11 cellular contexts compared by ENCODE assay signal in genomic region chr17:79005063-79005861, GRCh38. TPM values are rescaled to one million over a fixed set of nuclear protein-coding genes. Genes with fewer than 3 reads are reported as not detected.
DNase-seq lines count a peak whose midpoint lies in the region; ATAC-seq, FAIRE-seq and TF ChIP-seq lines count a peak whose summit lies in the region.
"Had no signal": no experiment of that assay in that cellular context is flagged by ENCODE, and none has a peak within 500 bp of the region (broad histone marks: within the 10 kb centered on the region; RNA-seq: fewer than 3 reads in every experiment).

No MANE protein-coding gene starts in this region.

- FAIRE-seq in keratinocyte (lab: Jason Lieb, UNC), result peak; percentile 87

- H3K4me1 Mint-ChIP-seq in activated naive CD8-positive, alpha-beta T cell treated with anti-CD3 and anti-CD28 coated beads, Interleukin-2, amount 10 ng/mL, durations not matched to agents 7 days and 5 days, result peaks cover 36% of the 10 kb centered on the region
- peaks cover 31% of the 10 kb centered on the region for H3K4me1 Mint-ChIP-seq in activated naive CD8-positive, alpha-beta T cell treated with anti-CD3 and anti-CD28 coated beads for 36 hours

- peak overlapping the region; percentile 48 for H3K27ac Mint-ChIP-seq in activated naive CD8-positive, alpha-beta T cell treated with anti-CD3 and anti-CD28 coated beads, Interleukin-2, amount 10 ng/mL, durations not matched to agents 7 days and 5 days
- H3K27ac Mint-ChIP-seq in activated naive CD8-positive, alpha-beta T cell treated with anti-CD3 and anti-CD28 coated beads for 36 hours, result no peak overlapping the region

- no peak for ATAC-seq in activated naive CD8-positive, alpha-beta T cell treated with anti-CD3 and anti-CD28 coated beads, Interleukin-2, amount 10 ng/mL, durations not matched to agents 7 days and 5 days (ENCODE audit: low read depth)
- no peak for ATAC-seq in HG02759 (IDR thresholded peaks at IDR 0.05; ENCODE audit: unreplicated experiment)
- ATAC-seq: activated CD4-positive, CD25-positive, alpha-beta regulatory T cell treated with anti-CD3 and anti-CD28 coated beads, Interleukin-2, amount 50 U/mL, for 24 hours had no signal

- H3K4me1 ChIP-seq in keratinocyte (ENCODE audit: control insufficient read depth, extremely low read depth, insufficient read depth, low read length), result peaks cover 36% of the 10 kb centered on the region

- H3K9me3 Mint-ChIP-seq in activated naive CD8-positive, alpha-beta T cell treated with anti-CD3 and anti-CD28 coated beads, Interleukin-2, amount 10 ng/mL, durations not matched to agents 7 days and 5 days, result no peaks in the 10 kb centered on the region
- H3K9me3 Mint-ChIP-seq in activated naive CD8-positive, alpha-beta T cell treated with anti-CD3 and anti-CD28 coated beads for 36 hours, result no peaks in the 10 kb centered on the region
- H3K9me3 Mint-ChIP-seq: dendritic cell treated with granulocyte-macrophage colony-stimulating factor and Interleukin-4, amounts not matched to agents 40 ng/mL and 50 ng/mL, for 4 days had no signal

- H3K79me2 ChIP-seq in keratinocyte (ENCODE audit: control insufficient read depth, insufficient read depth, low read length), result peaks cover 84% of the 10 kb centered on the region

- H2AFZ ChIP-seq in keratinocyte (ENCODE audit: control insufficient read depth, low read length), result no peak overlapping the region

- H3K9ac ChIP-seq in keratinocyte (ENCODE audit: control insufficient read depth, extremely low read depth, insufficient read depth, low read length), result peak overlapping the region; percentile 24

- no peak overlapping the region for H3K4me3 ChIP-seq in keratinocyte (ENCODE audit: control insufficient read depth in 2 of 3, extremely low read depth in 1 of 3, insufficient read depth in 2 of 3, low read depth in 1 of 3, low read length in 3 of 3)

- dilution Hi-C loops in keratinocyte (cut with MboI; ENCODE audit: extremely low pct_ligation_motif_present, low sequenced_read_pairs), result no loop called here

- no peaks in the 10 kb centered on the region for H3K27me3 Mint-ChIP-seq in activated naive CD8-positive, alpha-beta T cell treated with anti-CD3 and anti-CD28 coated beads, Interleukin-2, amount 10 ng/mL, durations not matched to agents 7 days and 5 days
- no peaks in the 10 kb centered on the region for H3K27me3 Mint-ChIP-seq in activated naive CD8-positive, alpha-beta T cell treated with anti-CD3 and anti-CD28 coated beads for 36 hours
- H3K27me3 Mint-ChIP-seq: dendritic cell treated with granulocyte-macrophage colony-stimulating factor and Interleukin-4, amounts not matched to agents 40 ng/mL and 50 ng/mL, for 4 days had no signal

- no peaks in the 10 kb centered on the region for H3K9me3 ChIP-seq in keratinocyte (ENCODE audit: control insufficient read depth, low read depth, low read length)

- peak overlapping the region; percentile 19 for H3K4me3 Mint-ChIP-seq in activated naive CD8-positive, alpha-beta T cell treated with anti-CD3 and anti-CD28 coated beads, Interleukin-2, amount 10 ng/mL, durations not matched to agents 7 days and 5 days
- no peak overlapping the region for H3K4me3 Mint-ChIP-seq in activated naive CD8-positive, alpha-beta T cell treated with anti-CD3 and anti-CD28 coated beads for 36 hours
- H3K4me3 Mint-ChIP-seq: dendritic cell treated with granulocyte-macrophage colony-stimulating factor and Interleukin-4, amounts not matched to agents 40 ng/mL and 50 ng/mL, for 4 days had no signal

- TF ChIP-seq CTCF in RWPE1 (conservative IDR thresholded peaks at IDR 0.05; ENCODE audit: low read depth) (no peak), keratinocyte (optimal IDR thresholded peaks at IDR 0.05 in 1 of 3, IDR thresholded peaks at IDR 0.05 in 1 of 3, conservative IDR thresholded peaks at IDR 0.05 in 1 of 3; ENCODE audit: extremely low read depth in 1 of 3, insufficient read depth in 2 of 3, low read length in 3 of 3) (no peak)

- peaks cover 2% of the 10 kb centered on the region for H3K9me1 ChIP-seq in keratinocyte (ENCODE audit: control insufficient read depth, extremely low read depth, insufficient read depth, low read length)

- peaks cover 12% of the 10 kb centered on the region for H3K36me3 Mint-ChIP-seq in activated naive CD8-positive, alpha-beta T cell treated with anti-CD3 and anti-CD28 coated beads, Interleukin-2, amount 10 ng/mL, durations not matched to agents 7 days and 5 days
- peaks cover 11% of the 10 kb centered on the region for H3K36me3 Mint-ChIP-seq in activated naive CD8-positive, alpha-beta T cell treated with anti-CD3 and anti-CD28 coated beads for 36 hours

- CTCF ChIA-PET in RWPE1 (lab: Yijun Ruan, JAX), result no interaction called here

- peak overlapping the region; percentile 64 for H3K27ac ChIP-seq in RWPE1
- peak overlapping the region; percentile 27 for H3K27ac ChIP-seq in keratinocyte (ENCODE audit: control insufficient read depth, insufficient read depth, low read length)

- H3K27me3 ChIP-seq in keratinocyte (ENCODE audit: control insufficient read depth, extremely low read depth, insufficient read depth, low read length), result no peaks in the 10 kb centered on the region

- POLR2A ChIA-PET in activated naive CD8-positive, alpha-beta T cell treated with anti-CD3 and anti-CD28 coated beads, Interleukin-2, amount 10 ng/mL, durations not matched to agents 7 days and 5 days (lab: Charles Lee), result interaction anchor here (0.7 kb wide), 1 partner anchor 590 kb away, joined by 3 read pairs; no protein-coding TSS in a partner anchor
- POLR2A ChIA-PET in RWPE1 (lab: Yijun Ruan, JAX; ENCODE audit: low non-redundant PET), result no interaction called here

- peak overlapping the region; percentile 59 for H3K4me2 ChIP-seq in keratinocyte (ENCODE audit: control insufficient read depth, extremely low read depth, insufficient read depth, low read depth, low read length)

- H3K36me3 ChIP-seq in keratinocyte (ENCODE audit: control insufficient read depth in 2 of 2, extremely low read depth in 1 of 2, insufficient read depth in 2 of 2, low read length in 2 of 2), result peaks cover 16 to 27% of the 10 kb centered on the region in 2 experiments

- peaks cover 5% of the 10 kb centered on the region for H4K20me1 ChIP-seq in keratinocyte (ENCODE audit: control insufficient read depth, extremely low read depth, insufficient read depth, low read length)

- DNase-seq in activated naive CD8-positive, alpha-beta T cell treated with anti-CD3 and anti-CD28 coated beads, Interleukin-2, amount 10 ng/mL, durations not matched to agents 7 days and 5 days, result no peak
- DNase-seq in activated naive CD8-positive, alpha-beta T cell treated with anti-CD3 and anti-CD28 coated beads for 36 hours, result no peak
- DNase-seq in RWPE1 (ENCODE audit: low spot score), result peak; percentile 54
- no peak for DNase-seq in keratinocyte (ENCODE audit: low read depth, low spot score)
- peak; percentile 61 for DNase-seq in ureter (ENCODE audit: low spot score)
- no peak for DNase-seq in effector CD8-positive, alpha-beta T cell (lab: John Stamatoyannopoulos, UW)
- no peak for DNase-seq in NCI-H446 treated with DMSO at 0.1 percent for 48 hours (lab: John Stamatoyannopoulos, UW)
- DNase-seq: mesenchymal stem cell had no signal

RNA-seq across cellular contexts. Expression of gene CANT1, which starts 4.3 kb away (rescaled TPM):
- total RNA-seq in activated naive CD8-positive, alpha-beta T cell treated with anti-CD3 and anti-CD28 coated beads, Interleukin-2, amount 10 ng/mL, durations not matched to agents 7 days and 5 days, result 10 to 100 TPM; 56.0 to 61.5 TPM
- 10 to 100 TPM; 39.3 to 43.1 TPM for total RNA-seq in activated naive CD8-positive, alpha-beta T cell treated with anti-CD3 and anti-CD28 coated beads for 36 hours
- 53.2 to 78.1 TPM (median 54.6 TPM) in 3 replicates for polyA plus RNA-seq in keratinocyte
- 14.4 TPM for polyA plus RNA-seq in keratinocyte (2011; ENCODE audit: low read depth)
- 46.5 and 62.9 TPM in 2 replicates for polyA plus RNA-seq in keratinocyte (2011; cell fraction: cytosol; rRNA removed)
- polyA plus RNA-seq in keratinocyte (2011; cell fraction: nucleus; rRNA removed), result 101 and 111 TPM in 2 replicates
- polyA plus RNA-seq in keratinocyte (2012; ENCODE audit: low replicate concordance), result 37.7 and 65.6 TPM in 2 replicates
- 62.2 to 79.7 TPM (median 66.9 TPM) in 3 replicates for polyA minus RNA-seq in keratinocyte
- 106 TPM for polyA minus RNA-seq in keratinocyte (2011; cell fraction: cytosol; rRNA and poly(A)+ RNA removed)
- polyA minus RNA-seq in keratinocyte (2011; cell fraction: nucleus; rRNA and poly(A)+ RNA removed), result 120 and 137 TPM in 2 replicates
- 53.7 TPM for total RNA-seq in ureter

RNA-seq across cellular contexts. Expression of gene C1QTNF1, which starts 18.7 kb away (rescaled TPM):
- total RNA-seq in activated naive CD8-positive, alpha-beta T cell treated with anti-CD3 and anti-CD28 coated beads, Interleukin-2, amount 10 ng/mL, durations not matched to agents 7 days and 5 days, result not detected
- under 1 TPM; 0.12 to 0.14 TPM for total RNA-seq in activated naive CD8-positive, alpha-beta T cell treated with anti-CD3 and anti-CD28 coated beads for 36 hours
- 6.6 to 17.2 TPM (median 14.3 TPM) in 3 replicates for polyA plus RNA-seq in keratinocyte
- 0.25 TPM for polyA plus RNA-seq in keratinocyte (2011; ENCODE audit: low read depth)
- polyA plus RNA-seq in keratinocyte (2011; cell fraction: cytosol; rRNA removed), result 9.6 and 17.3 TPM in 2 replicates
- polyA plus RNA-seq in keratinocyte (2011; cell fraction: nucleus; rRNA removed), result 22.3 and 34.7 TPM in 2 replicates
- 1.2 and 18.7 TPM in 2 replicates for polyA plus RNA-seq in keratinocyte (2012; ENCODE audit: low replicate concordance)
- 7.8 to 26.3 TPM (median 17.1 TPM) in 3 replicates for polyA minus RNA-seq in keratinocyte
- polyA minus RNA-seq in keratinocyte (2011; cell fraction: cytosol; rRNA and poly(A)+ RNA removed), result 31.3 TPM
- polyA minus RNA-seq in keratinocyte (2011; cell fraction: nucleus; rRNA and poly(A)+ RNA removed), result 28.9 and 39.9 TPM in 2 replicates
- 108 TPM for total RNA-seq in ureter

RNA-seq across cellular contexts. Expression of gene LGALS3BP, which starts 25.5 kb away (rescaled TPM):
- total RNA-seq in activated naive CD8-positive, alpha-beta T cell treated with anti-CD3 and anti-CD28 coated beads, Interleukin-2, amount 10 ng/mL, durations not matched to agents 7 days and 5 days, result 100 to 1,000 TPM; 193 to 222 TPM
- 10 to 100 TPM; 86.8 to 89.7 TPM for total RNA-seq in activated naive CD8-positive, alpha-beta T cell treated with anti-CD3 and anti-CD28 coated beads for 36 hours
- 53.0 to 137 TPM (median 97.1 TPM) in 3 replicates for polyA plus RNA-seq in keratinocyte
- polyA plus RNA-seq in keratinocyte (2011; ENCODE audit: low read depth), result 16.5 TPM
- polyA plus RNA-seq in keratinocyte (2011; cell fraction: cytosol; rRNA removed), result 63.1 and 93.6 TPM in 2 replicates
- polyA plus RNA-seq in keratinocyte (2011; cell fraction: nucleus; rRNA removed), result 277 and 483 TPM in 2 replicates
- polyA plus RNA-seq in keratinocyte (2012; ENCODE audit: low replicate concordance), result 33.5 and 219 TPM in 2 replicates
- 91.3 to 288 TPM (median 137 TPM) in 3 replicates for polyA minus RNA-seq in keratinocyte
- 237 TPM for polyA minus RNA-seq in keratinocyte (2011; cell fraction: cytosol; rRNA and poly(A)+ RNA removed)
- polyA minus RNA-seq in keratinocyte (2011; cell fraction: nucleus; rRNA and poly(A)+ RNA removed), result 457 and 590 TPM in 2 replicates
- total RNA-seq in ureter, result 393 TPM

Comparison
In these comparisons a context has a peak if more than half of its experiments do, and no peak if none do; other contexts are left out.
1. DNase-seq: peak in RWPE1 (single experiment) and ureter (single experiment); none in activated naive CD8-positive, alpha-beta T cell treated with anti-CD3 and anti-CD28 coated beads, Interleukin-2, amount 10 ng/mL, durations not matched to agents 7 days and 5 days (single experiment), activated naive CD8-positive, alpha-beta T cell treated with anti-CD3 and anti-CD28 coated beads for 36 hours (single experiment), keratinocyte (single experiment), effector CD8-positive, alpha-beta T cell (single experiment) and NCI-H446 treated with DMSO at 0.1 percent for 48 hours (single experiment).
2. RNA of gene C1QTNF1, which starts 18.7 kb away (total RNA-seq): 108 TPM in ureter (single experiment); 0.12 to 0.14 TPM in activated naive CD8-positive, alpha-beta T cell treated with anti-CD3 and anti-CD28 coated beads for 36 hours and not detected in activated naive CD8-positive, alpha-beta T cell treated with anti-CD3 and anti-CD28 coated beads, Interleukin-2, amount 10 ng/mL, durations not matched to agents 7 days and 5 days; every median in the first group is over 10 times any median in the second.